9 cellular contexts compared by ENCODE assay signal in genomic region chr13:113495494-113496251, GRCh38. TPM values are rescaled to one million over a fixed set of nuclear protein-coding genes. Genes with fewer than 3 reads are reported as not detected.
DNase-seq lines count a peak whose midpoint lies in the region; ATAC-seq, FAIRE-seq and TF ChIP-seq lines count a peak whose summit lies in the region.
"Had no signal": no experiment of that assay in that cellular context is flagged by ENCODE, and none has a peak within 500 bp of the region (broad histone marks: within the 10 kb centered on the region; RNA-seq: fewer than 3 reads in every experiment).

No MANE protein-coding gene starts in this region.

- H3K14ac ChIP-seq in mesenchymal stem cell (ENCODE audit: low read length in 2 of 2), result no peak overlapping the region

- intact Hi-C loops in heart left ventricle (cut with DNase I), result loop anchor here in 2 of 10 donors (5.0 to 10.0 kb wide), 2 partner anchors 33 to 49 kb away; no protein-coding TSS in a partner anchor
- intact Hi-C loops in cardiac septum (cut with DNase I), result no loop called here

- no peak overlapping the region for H2AFZ ChIP-seq in mesenchymal stem cell (ENCODE audit: low read depth, low read length)

- no peaks in the 10 kb centered on the region for H3K9me3 ChIP-seq in heart left ventricle
- H3K9me3 ChIP-seq in mesenchymal stem cell (ENCODE audit: control insufficient read depth, low read length), result no peaks in the 10 kb centered on the region

- H3K4me1 ChIP-seq in heart left ventricle, result peaks cover 0 to 66% (median 46%) of the 10 kb centered on the region in 12 donors
- H3K4me1 ChIP-seq in mesenchymal stem cell (ENCODE audit: control insufficient read depth, insufficient read depth, low read depth, low read length), result peaks cover 21% of the 10 kb centered on the region

- FAIRE-seq in urothelium cell line (lab: Jason Lieb, UNC), result no peak

- no peak overlapping the region for H2BK120ac ChIP-seq in mesenchymal stem cell (ENCODE audit: low read depth, low read length)

- H3K9ac ChIP-seq in mesenchymal stem cell (ENCODE audit: low read length), result no peak overlapping the region

- peak overlapping the region; percentile 67 for H3K4me2 ChIP-seq in mesenchymal stem cell (ENCODE audit: low read length, poor library complexity, severe bottlenecking)

- H3K23ac ChIP-seq in mesenchymal stem cell (ENCODE audit: low read length in 2 of 2), result no peak overlapping the region

- peak in 1 of 5 donors; percentile 52 for DNase-seq in heart left ventricle
- DNase-seq in cardiac septum (ENCODE audit: low spot score), result no peak
- peak in 14 of 61 donors; percentile 7 to 58 (median 23) for DNase-seq in caudate nucleus (lab: John Stamatoyannopoulos, UW)
- DNase-seq in mesenchymal stem cell, result peak; percentile 78
- DNase-seq in urothelium cell line (ENCODE audit: low spot score), result peak; percentile 22
- DNase-seq in amniotic stem cell (lab: John Stamatoyannopoulos, UW), result no peak
- DNase-seq: COR-L47 had no signal

- H2BK15ac ChIP-seq in mesenchymal stem cell (ENCODE audit: low read depth, poor library complexity, severe bottlenecking), result no peak overlapping the region

- TF ChIP-seq POLR2A in heart left ventricle (IDR thresholded peaks at IDR 0.05), result no peak

- no peak overlapping the region for H2AK5ac ChIP-seq in mesenchymal stem cell (ENCODE audit: low read length, severe bottlenecking)

- H3K27me3 ChIP-seq in heart left ventricle, result no peaks in the 10 kb centered on the region
- H3K27me3 ChIP-seq in mesenchymal stem cell (ENCODE audit: control insufficient read depth in 1 of 2, insufficient read depth in 1 of 2, low read length in 2 of 2), result no peaks in the 10 kb centered on the region

- no peak overlapping the region for H3K4ac ChIP-seq in mesenchymal stem cell (ENCODE audit: low read depth in 1 of 2, low read length in 2 of 2)

- H3K36me3 ChIP-seq in heart left ventricle (peaks cover 2 to 63% (median 54%) of the 10 kb centered on the region in 9 donors), mesenchymal stem cell (ENCODE audit: control insufficient read depth in 1 of 2, insufficient read depth in 2 of 2, low read depth in 1 of 2, low read length in 2 of 2) (peaks cover 21 to 69% of the 10 kb centered on the region in 2 experiments)

- H3K18ac ChIP-seq in mesenchymal stem cell (ENCODE audit: low read depth in 1 of 2, low read length in 2 of 2), result peak overlapping the region in 1 of 2 experiments; percentile 13

- H4K91ac ChIP-seq in mesenchymal stem cell (ENCODE audit: low read length), result peak overlapping the region; percentile 35

- no peak for TF ChIP-seq CTCF in heart left ventricle (IDR thresholded peaks at IDR 0.05)

- H2BK5ac ChIP-seq in mesenchymal stem cell (ENCODE audit: low read depth, low read length, poor library complexity, severe bottlenecking), result no peak overlapping the region

- peak overlapping the region in 3 of 12 donors; percentile 5 to 8 (median 8) for H3K4me3 ChIP-seq in heart left ventricle
- no peak overlapping the region for H3K4me3 ChIP-seq in mesenchymal stem cell (ENCODE audit: insufficient read depth in 1 of 2, low read depth in 1 of 2, low read length in 2 of 2)

- peaks cover 10% of the 10 kb centered on the region for H3K79me1 ChIP-seq in mesenchymal stem cell (replicated peaks; ENCODE audit: low read length, poor library complexity, severe bottlenecking)

- H2BK12ac ChIP-seq in mesenchymal stem cell (ENCODE audit: low read length in 2 of 2), result no peak overlapping the region

- 37 to 49% (median 41%) methylated on average over 26 of the region's 26 CpGs for WGBS in heart left ventricle, 4 donors
- WGBS in mesenchymal stem cell, result 20% methylated on average over 25 of the region's 26 CpGs

- H4K8ac ChIP-seq in mesenchymal stem cell (ENCODE audit: low read length), result peak overlapping the region; percentile 45

- ATAC-seq in heart left ventricle, result peak; percentile 47 to 67 (median 62)
- ATAC-seq in GM19397 (IDR thresholded peaks at IDR 0.05; ENCODE audit: unreplicated experiment), result no peak
- no peak for ATAC-seq in HG03432 (IDR thresholded peaks at IDR 0.05; ENCODE audit: unreplicated experiment)

- H3K27ac ChIP-seq in heart left ventricle (peak overlapping the region in 11 of 12 donors; percentile 55 to 92 (median 62)), caudate nucleus (ENCODE audit: low read depth, low read length) (peak overlapping the region; percentile 14), mesenchymal stem cell (ENCODE audit: low read length, poor library complexity, severe bottlenecking) (peak overlapping the region; percentile 70)

RNA-seq across cellular contexts. Expression of gene DCUN1D2, which starts 5.2 kb away (rescaled TPM):
- 100 to 1,000 TPM in 7 of 9 donors, 10 to 100 TPM in 2; 95.4 to 247 (median 159) TPM for total RNA-seq in heart left ventricle
- 10 to 100 TPM; 68.7 to 83.9 TPM for polyA plus RNA-seq in heart left ventricle
- total RNA-seq in cardiac septum, result 134 TPM
- 7.1 TPM for polyA plus RNA-seq in mesenchymal stem cell (2013, experiment 1 of 2)
- 6.5 TPM for polyA plus RNA-seq in mesenchymal stem cell (2013, experiment 2 of 2)

RNA-seq across cellular contexts. Expression of gene ADPRHL1, which starts 42.4 kb away (rescaled TPM):
- total RNA-seq in heart left ventricle (100 to 1,000 TPM; 329 to 774 (median 572) TPM), cardiac septum (480 TPM)
- polyA plus RNA-seq in heart left ventricle, result 100 to 1,000 TPM; 160 to 252 TPM
- 0.48 TPM for polyA plus RNA-seq in mesenchymal stem cell (2013, experiment 1 of 2)
- polyA plus RNA-seq in mesenchymal stem cell (2013, experiment 2 of 2), result 0.49 TPM

Comparison
In these comparisons a context has a peak if more than half of its experiments do, and no peak if none do; other contexts are left out.
1. ATAC-seq: peak in heart left ventricle (4 of 4); none in GM19397 (single experiment) and HG03432 (single experiment).
2. DNase-seq: peak in mesenchymal stem cell (single experiment) and urothelium cell line (single experiment); none in cardiac septum (single experiment) and amniotic stem cell (single experiment).
3. H3K27ac ChIP-seq: peak in every context shown above with its lines; median percentile 70 in mesenchymal stem cell; 62 in heart left ventricle; 14 in caudate nucleus.